7 cellular contexts compared by ENCODE assay signal in genomic region chr19:8209111-8209964, GRCh38. TPM values are rescaled to one million over a fixed set of nuclear protein-coding genes. Genes with fewer than 3 reads are reported as not detected.
DNase-seq lines count a peak whose midpoint lies in the region; ATAC-seq lines count a peak whose summit lies in the region.

A gene with protein sequence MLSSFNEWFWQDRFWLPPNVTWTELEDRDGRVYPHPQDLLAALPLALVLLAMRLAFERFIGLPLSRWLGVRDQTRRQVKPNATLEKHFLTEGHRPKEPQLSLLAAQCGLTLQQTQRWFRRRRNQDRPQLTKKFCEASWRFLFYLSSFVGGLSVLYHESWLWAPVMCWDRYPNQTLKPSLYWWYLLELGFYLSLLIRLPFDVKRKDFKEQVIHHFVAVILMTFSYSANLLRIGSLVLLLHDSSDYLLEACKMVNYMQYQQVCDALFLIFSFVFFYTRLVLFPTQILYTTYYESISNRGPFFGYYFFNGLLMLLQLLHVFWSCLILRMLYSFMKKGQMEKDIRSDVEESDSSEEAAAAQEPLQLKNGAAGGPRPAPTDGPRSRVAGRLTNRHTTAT (plus strand): TSS chr19:8209370. CDS start chr19:8251077, 41,707 bp downstream.

- peaks cover 30% of the 10 kb centered on the region for H3K4me1 ChIP-seq in mononuclear cell (ENCODE audit: insufficient read depth, low read length)

- H3K4me3 ChIP-seq in mononuclear cell (ENCODE audit: low read length), result peak within 1 kb of the TSS; percentile 57

- peak; percentile 35 for DNase-seq in NCI-H748 treated with DMSO at 0.1 percent for 48 hours (lab: John Stamatoyannopoulos, UW)
- peak; percentile 70 for DNase-seq in activated T-cell treated with anti-CD3 and anti-CD28 coated beads for 1 hour (ENCODE audit: low read depth)
- DNase-seq in epidermal melanocyte (ENCODE audit: insufficient read length, low spot score), result peak; percentile 79
- peak; percentile 61 to 67 for DNase-seq in stimulated activated CD8-positive, alpha-beta memory T cell treated with anti-CD3 and anti-CD28 coated beads, Interleukin-2, amount 100 ng/mL, for 48 hours (ENCODE audit: low read depth in 2 of 2)

- no peaks in the 10 kb centered on the region for H3K9me3 ChIP-seq in mononuclear cell (ENCODE audit: low read depth, low read length)

- H3K27me3 ChIP-seq in mononuclear cell (ENCODE audit: insufficient read depth, low read length), result peaks cover 3% of the 10 kb centered on the region

- ATAC-seq in GM18511 (IDR thresholded peaks at IDR 0.05; ENCODE audit: unreplicated experiment) (peak; percentile 66), HG02870 (IDR thresholded peaks at IDR 0.05; ENCODE audit: unreplicated experiment) (peak; percentile 74)

RNA-seq across cellular contexts. Expression of the gene that starts here (rescaled TPM):
- 13.1 TPM for total RNA-seq in mononuclear cell

Comparison
In these comparisons a context has a peak if more than half of its experiments do, and no peak if none do; other contexts are left out.
1. Peak in every context shown above with its lines: DNase-seq, ATAC-seq and H3K4me3 ChIP-seq.